ENCODE assay signal across 9 cellular contexts in genomic region chr1:177739780-177740179, GRCh38.
"Had no signal": no experiment of that assay in that cellular context is flagged by ENCODE, and none has a peak within 500 bp of the region (broad histone marks: within the 10 kb centered on the region; RNA-seq: fewer than 3 reads in every experiment).

No MANE protein-coding gene starts in this region.

- H2AFZ ChIP-seq: GM23248, GM23338 had no signal

- ATAC-seq: GM23338, HCT116 had no signal

- H3K36me3 ChIP-seq: HAP-1 had no signal

- H3K4me2 ChIP-seq: GM23338 had no signal

- H3K27ac ChIP-seq: GM23248 had no signal

- H3K9ac ChIP-seq: GM23248 had no signal

- DNase-seq: GM23248, GOT3, H7, H9, HCEC 1CT, HFFc6 had no signal

- H3K4me3 ChIP-seq: GM23248, GM23338, HAP-1 had no signal

- H3K4me1 ChIP-seq: HAP-1 had no signal

- H3K9me3 ChIP-seq: HAP-1 had no signal
